In genomic region chr3:126703512-126704493, GRCh38 we compare ENCODE assay signal across 1 cellular context.
TF ChIP-seq lines count a peak whose summit lies in the region.

CHCHD6 (plus strand) TSS chr3:126704240; CDS start chr3:126704313, 73 bp downstream.

TF ChIP-seq in HepG2, 621 proteins besides CTCF, POLR2A, EP300 and RAD21 (continued from another document and continues in another):
- TF ChIP-seq ZNF503 (CRISPR knock-in tag; IDR thresholded peaks at IDR 0.05) (no peak), TFAP4 (IDR thresholded peaks at IDR 0.05; ENCODE audit: borderline replicate concordance, low read depth) (peak; percentile 24; the same call in 1 of the 2 replicates), ZMAT3 (CRISPR knock-in tag; conservative IDR thresholded peaks at IDR 0.05) (peak; percentile 72; the same call in 1 of the 2 replicates), KLF13 (CRISPR knock-in tag; IDR thresholded peaks at IDR 0.05) (peak; percentile 96), PHF20 (CRISPR knock-in tag; IDR thresholded peaks at IDR 0.05) (peak; percentile 77), NKX3-1 (CRISPR knock-in tag; IDR thresholded peaks at IDR 0.05) (no peak), IKZF4 (CRISPR knock-in tag; IDR thresholded peaks at IDR 0.05; ENCODE audit: borderline replicate concordance, low read depth, not compliant biosample characterization) (peak; percentile 61), ZSCAN9 (CRISPR knock-in tag; IDR thresholded peaks at IDR 0.05; ENCODE audit: borderline replicate concordance) (no peak), KDM5A (IDR thresholded peaks at IDR 0.05; ENCODE audit: borderline replicate concordance, low read length) (peak; percentile 89), PLRG1 (conservative IDR thresholded peaks at IDR 0.05) (no peak), JUNB (CRISPR knock-in tag; IDR thresholded peaks at IDR 0.05; ENCODE audit: borderline replicate concordance) (no peak), POLR2G (IDR thresholded peaks at IDR 0.05; ENCODE audit: low read depth, low read length) (peak; percentile 52), GPN1 (CRISPR knock-in tag; IDR thresholded peaks at IDR 0.05; ENCODE audit: borderline replicate concordance) (no peak), BATF2 (CRISPR knock-in tag; IDR thresholded peaks at IDR 0.05) (no peak), ZNF749 (CRISPR knock-in tag; IDR thresholded peaks at IDR 0.05; ENCODE audit: borderline replicate concordance) (0 out of 2 replicates have a peak, but pooled peaks have one; percentile 39), NCOA1 (CRISPR knock-in tag; IDR thresholded peaks at IDR 0.05) (no peak), LBX2 (CRISPR knock-in tag; IDR thresholded peaks at IDR 0.05; ENCODE audit: borderline replicate concordance) (no peak), NR2F6 (IDR thresholded peaks at IDR 0.05) (no peak), NR2F6 (CRISPR knock-in tag; IDR thresholded peaks at IDR 0.05) (no peak), POGK (CRISPR knock-in tag; conservative IDR thresholded peaks at IDR 0.05) (peak; percentile 73; the same call in 1 of the 2 replicates), TGIF2 (CRISPR knock-in tag; IDR thresholded peaks at IDR 0.05) (peak; percentile 66; the same call in 1 of the 2 replicates), TIGD3 (CRISPR knock-in tag; IDR thresholded peaks at IDR 0.05; ENCODE audit: borderline replicate concordance) (no peak; the same call in 1 of the 2 replicates), HNRNPLL (IDR thresholded peaks at IDR 0.05; ENCODE audit: low read depth, low read length, poor library complexity, severe bottlenecking) (peak; percentile 76), ZNF460 (CRISPR knock-in tag; IDR thresholded peaks at IDR 0.05; ENCODE audit: borderline replicate concordance) (no peak), MAZ (IDR thresholded peaks at IDR 0.05; ENCODE audit: borderline replicate concordance, low read depth, low read length) (peak; percentile 46; the same call in 1 of the 2 replicates), MAZ (CRISPR knock-in tag; IDR thresholded peaks at IDR 0.05; ENCODE audit: low read depth) (peak; percentile 76; the same call in 1 of the 2 replicates), ZFP1 (CRISPR knock-in tag; IDR thresholded peaks at IDR 0.05) (0 out of 2 replicates have a peak, but pooled peaks have one; percentile 21), HIVEP1 (CRISPR knock-in tag; IDR thresholded peaks at IDR 0.05) (peak; percentile 18; the same call in 1 of the 2 replicates), NFRKB (IDR thresholded peaks at IDR 0.05) (no peak), ZNF674 (CRISPR knock-in tag; IDR thresholded peaks at IDR 0.05; ENCODE audit: low read depth) (no peak), TRIM24 (CRISPR knock-in tag; IDR thresholded peaks at IDR 0.05) (no peak), CC2D1A (CRISPR knock-in tag; IDR thresholded peaks at IDR 0.05) (no peak), SIN3A (IDR thresholded peaks at IDR 0.05; ENCODE audit: borderline replicate concordance, low read depth, low read length) (peak; percentile 81), HNRNPUL1 (IDR thresholded peaks at IDR 0.05; ENCODE audit: low read depth, low read length) (no peak), SMARCC2 (IDR thresholded peaks at IDR 0.05) (no peak), U2AF2 (IDR thresholded peaks at IDR 0.05; ENCODE audit: low read depth, low read length) (no peak), CBX5 (CRISPR knock-in tag; IDR thresholded peaks at IDR 0.05; ENCODE audit: borderline replicate concordance) (peak; percentile 35; the same call in 1 of the 2 replicates), ZNF543 (CRISPR knock-in tag; IDR thresholded peaks at IDR 0.05) (no peak), THAP11 (CRISPR knock-in tag; IDR thresholded peaks at IDR 0.05) (peak; percentile 99), CEBPZ (IDR thresholded peaks at IDR 0.05; ENCODE audit: low read length) (no peak), CREB3 (CRISPR knock-in tag; IDR thresholded peaks at IDR 0.05) (no peak), MLX (CRISPR knock-in tag; IDR thresholded peaks at IDR 0.05) (no peak; the same call in 1 of the 2 replicates), ZNF652 (CRISPR knock-in tag; IDR thresholded peaks at IDR 0.05; ENCODE audit: borderline replicate concordance, low read depth) (no peak), ZNF792 (CRISPR knock-in tag; IDR thresholded peaks at IDR 0.05) (no peak; the same call in 1 of the 2 replicates), NR3C1 (CRISPR knock-in tag; IDR thresholded peaks at IDR 0.05) (no peak), ZNF205 (CRISPR knock-in tag; IDR thresholded peaks at IDR 0.05) (no peak; the same call in 1 of the 2 replicates), ZNF670 (CRISPR knock-in tag; IDR thresholded peaks at IDR 0.05; ENCODE audit: borderline replicate concordance) (no peak; the same call in 1 of the 2 replicates), ZNF33B (CRISPR knock-in tag; IDR thresholded peaks at IDR 0.05) (peak; percentile 45; the same call in 1 of the 2 replicates), LRRFIP1 (CRISPR knock-in tag; conservative IDR thresholded peaks at IDR 0.05) (no peak), ZNF124 (CRISPR knock-in tag; IDR thresholded peaks at IDR 0.05) (no peak; the same call in 1 of the 2 replicates), ZNF276 (CRISPR knock-in tag; IDR thresholded peaks at IDR 0.05; ENCODE audit: low read depth) (no peak), ZNF367 (CRISPR knock-in tag; IDR thresholded peaks at IDR 0.05; ENCODE audit: borderline replicate concordance) (no peak), ZNF550 (CRISPR knock-in tag; IDR thresholded peaks at IDR 0.05; ENCODE audit: borderline replicate concordance) (no peak)
